In the genomic region with DNA sequence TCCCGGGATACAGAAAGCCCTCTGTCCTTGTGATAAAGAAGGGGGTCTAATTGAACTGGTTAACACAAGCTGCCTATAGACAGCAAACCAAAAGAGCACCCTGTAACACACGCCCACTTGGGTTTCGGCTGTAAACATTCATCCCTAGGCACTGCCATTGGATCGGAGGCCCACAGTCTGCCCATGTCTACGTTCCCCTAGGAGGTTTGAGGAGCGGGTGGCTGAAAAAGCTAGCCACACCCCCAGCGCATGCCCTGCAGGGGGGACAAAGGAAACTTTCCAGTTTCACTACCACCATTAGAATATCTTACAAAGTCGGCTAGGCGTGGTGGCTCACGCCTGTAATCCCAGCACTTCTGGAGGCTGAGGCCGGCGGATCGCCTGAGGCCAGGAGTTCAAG, we compare ENCODE assay signal across 17 cellular contexts.
"Had no signal": no experiment of that assay in that cellular context is flagged by ENCODE, and none has a peak within 500 bp of the region (broad histone marks: within the 10 kb centered on the region; RNA-seq: fewer than 3 reads in every experiment).

No MANE protein-coding gene starts in this region.

- H3K9me3 Mint-ChIP-seq: activated B cell treated with CpG ODN at 0.5 μM for 24 hours; activated CD4-positive, alpha-beta memory T cell treated with anti-CD3 and anti-CD28 coated beads, Interleukin-2, amount 10 ng/mL, durations not matched to agents 7 days and 5 days had no signal

- H3K27ac ChIP-seq: sigmoid colon, spleen, tibial nerve, uterus had no signal

- H3K27ac Mint-ChIP-seq: activated B cell treated with CpG ODN at 0.5 μM for 24 hours; activated CD4-positive, alpha-beta memory T cell treated with anti-CD3 and anti-CD28 coated beads, Interleukin-2, amount 10 ng/mL, durations not matched to agents 7 days and 5 days; activated CD8-positive, alpha-beta memory T cell treated with anti-CD3 and anti-CD28 coated beads, Interleukin-2, amount 10 ng/mL, durations not matched to agents 7 days and 5 days; activated naive CD8-positive, alpha-beta T cell; immature natural killer cell; memory B cell; naive thymus-derived CD4-positive, alpha-beta T cell; stimulated activated naive CD8-positive, alpha-beta T cell treated with anti-CD3 and anti-CD28 coated beads, Interleukin-15, Interleukin-2, amounts not matched to agents 100 ng/mL and 50 ng/mL, for 24 hours had no signal

- H3K4me1 ChIP-seq: sigmoid colon, spleen, tibial nerve, uterus had no signal

- DNase-seq: activated B cell treated with CpG ODN at 0.5 μM for 24 hours; activated CD4-positive, alpha-beta memory T cell treated with anti-CD3 and anti-CD28 coated beads, Interleukin-2, amount 10 ng/mL, durations not matched to agents 7 days and 5 days; activated CD4-positive, alpha-beta T cell treated with anti-CD3 and anti-CD28 coated beads for 48 hours; activated CD8-positive, alpha-beta memory T cell treated with anti-CD3 and anti-CD28 coated beads, Interleukin-2, amount 10 ng/mL, durations not matched to agents 7 days and 5 days; effector CD8-positive, alpha-beta T cell; hypothalamus; immature natural killer cell; left ventricle myocardium superior; naive thymus-derived CD4-positive, alpha-beta T cell; nucleus accumbens; sigmoid colon; spleen; uterus had no signal

- H3K4me3 Mint-ChIP-seq: activated B cell treated with CpG ODN at 0.5 μM for 24 hours; activated CD4-positive, alpha-beta memory T cell treated with anti-CD3 and anti-CD28 coated beads, Interleukin-2, amount 10 ng/mL, durations not matched to agents 7 days and 5 days; activated CD8-positive, alpha-beta memory T cell treated with anti-CD3 and anti-CD28 coated beads, Interleukin-2, amount 10 ng/mL, durations not matched to agents 7 days and 5 days; activated naive CD8-positive, alpha-beta T cell; immature natural killer cell; memory B cell; naive thymus-derived CD4-positive, alpha-beta T cell; stimulated activated naive CD8-positive, alpha-beta T cell treated with anti-CD3 and anti-CD28 coated beads, Interleukin-15, Interleukin-2, amounts not matched to agents 100 ng/mL and 50 ng/mL, for 24 hours had no signal

- H3K27me3 ChIP-seq: spleen, tibial nerve, uterus had no signal

- ATAC-seq: activated CD8-positive, alpha-beta memory T cell treated with anti-CD3 and anti-CD28 coated beads, Interleukin-2, amount 10 ng/mL, durations not matched to agents 7 days and 5 days; left ventricle myocardium superior; naive thymus-derived CD4-positive, alpha-beta T cell had no signal

- H3K9me3 ChIP-seq: sigmoid colon, spleen, tibial nerve, uterus had no signal

- H3K36me3 ChIP-seq: sigmoid colon, spleen, tibial nerve, uterus had no signal

- H3K4me3 ChIP-seq: sigmoid colon, spleen, tibial nerve, uterus had no signal

- H3K4me1 Mint-ChIP-seq: activated CD4-positive, alpha-beta memory T cell treated with anti-CD3 and anti-CD28 coated beads, Interleukin-2, amount 10 ng/mL, durations not matched to agents 7 days and 5 days; activated CD8-positive, alpha-beta memory T cell treated with anti-CD3 and anti-CD28 coated beads, Interleukin-2, amount 10 ng/mL, durations not matched to agents 7 days and 5 days; immature natural killer cell; memory B cell had no signal

- H3K27me3 Mint-ChIP-seq: activated B cell treated with CpG ODN at 0.5 μM for 24 hours; activated CD4-positive, alpha-beta memory T cell treated with anti-CD3 and anti-CD28 coated beads, Interleukin-2, amount 10 ng/mL, durations not matched to agents 7 days and 5 days; activated CD8-positive, alpha-beta memory T cell treated with anti-CD3 and anti-CD28 coated beads, Interleukin-2, amount 10 ng/mL, durations not matched to agents 7 days and 5 days; activated naive CD8-positive, alpha-beta T cell; memory B cell; naive thymus-derived CD4-positive, alpha-beta T cell; stimulated activated naive CD8-positive, alpha-beta T cell treated with anti-CD3 and anti-CD28 coated beads, Interleukin-15, Interleukin-2, amounts not matched to agents 100 ng/mL and 50 ng/mL, for 24 hours had no signal

- H3K36me3 Mint-ChIP-seq: activated CD8-positive, alpha-beta memory T cell treated with anti-CD3 and anti-CD28 coated beads, Interleukin-2, amount 10 ng/mL, durations not matched to agents 7 days and 5 days; activated naive CD8-positive, alpha-beta T cell; immature natural killer cell; memory B cell; naive thymus-derived CD4-positive, alpha-beta T cell had no signal
